12 cellular contexts compared by ENCODE assay signal in genomic region chr21:43778469-43779335, GRCh38. TPM values are rescaled to one million over a fixed set of nuclear protein-coding genes. Genes with fewer than 3 reads are reported as not detected.
DNase-seq lines count a peak whose midpoint lies in the region; ATAC-seq and TF ChIP-seq lines count a peak whose summit lies in the region.
"Had no signal": no experiment of that assay in that cellular context is flagged by ENCODE, and none has a peak within 500 bp of the region (broad histone marks: within the 10 kb centered on the region; RNA-seq: fewer than 3 reads in every experiment).

No MANE protein-coding gene starts in this region.

- no peak for TF ChIP-seq POLR2A in stomach (IDR thresholded peaks at IDR 0.05)

- TF ChIP-seq CTCF in Caco-2 (IDR thresholded peaks at IDR 0.05; ENCODE audit: insufficient read depth in 1 of 2, low read depth in 1 of 2, low read length in 1 of 2, severe bottlenecking in 1 of 2, unreplicated experiment in 1 of 2), result no peak
- no peak for TF ChIP-seq CTCF in smooth muscle cell (IDR thresholded peaks at IDR 0.05; ENCODE audit: borderline replicate concordance, insufficient read depth, poor library complexity, severe bottlenecking)
- TF ChIP-seq CTCF in stomach (IDR thresholded peaks at IDR 0.05), result no peak

- no peak for TF ChIP-seq EP300 in stomach (IDR thresholded peaks at IDR 0.05)

- H3K27ac ChIP-seq in KOPT-K1 (ENCODE audit: low read depth, low read length, poor library complexity, severe bottlenecking) (peak overlapping the region; percentile 91), smooth muscle cell (ENCODE audit: low read depth) (no peak overlapping the region), stomach (no peak overlapping the region)
- peak overlapping the region; percentile 41 for H3K27ac ChIP-seq in naive thymus-derived CD4-positive, alpha-beta T cell (ENCODE audit: low read depth, low read length)

- H3K36me3 ChIP-seq in Caco-2 (ENCODE audit: control insufficient read depth, insufficient read depth, low read length) (peaks cover 2% of the 10 kb centered on the region), KOPT-K1 (ENCODE audit: insufficient read depth, low read length) (peaks cover 12% of the 10 kb centered on the region; the same call in 1 of the 2 replicates), smooth muscle cell (ENCODE audit: low read depth) (no peaks in the 10 kb centered on the region), stomach (peaks cover 4 to 10% (median 9%) of the 10 kb centered on the region in 4 donors)
- peaks cover 0 to 7% (median 0%) of the 10 kb centered on the region in 3 experiments for H3K36me3 ChIP-seq in naive thymus-derived CD4-positive, alpha-beta T cell (ENCODE audit: control insufficient read depth in 2 of 3, insufficient read depth in 3 of 3, low read length in 3 of 3)

- peaks cover 17% of the 10 kb centered on the region for H3K4me1 ChIP-seq in Caco-2
- peaks cover 11 to 18% of the 10 kb centered on the region in 2 donors for H3K4me1 ChIP-seq in naive thymus-derived CD4-positive, alpha-beta T cell (ENCODE audit: control insufficient read depth in 2 of 2, insufficient read depth in 2 of 2, low read length in 2 of 2)
- H3K4me1 ChIP-seq in smooth muscle cell (ENCODE audit: low read depth), result peaks cover 6% of the 10 kb centered on the region
- peaks cover 13 to 45% (median 23%) of the 10 kb centered on the region in 4 donors for H3K4me1 ChIP-seq in stomach

- H3K9me3 Mint-ChIP-seq in Caco-2 (ENCODE audit: unreplicated experiment), result no peaks in the 10 kb centered on the region
- no peaks in the 10 kb centered on the region for H3K9me3 Mint-ChIP-seq in activated T-helper 2 cell treated with anti-CD3 and anti-CD28 coated beads, Interferon-gamma antibody, Interleukin-2, Interleukin-4, amounts not matched to agents 10 μg/mL and 5 μg/mL and 100 μg/mL, durations not matched to agents 14 hours and 24 hours and 36 hours
- no peaks in the 10 kb centered on the region for H3K9me3 Mint-ChIP-seq in naive thymus-derived CD4-positive, alpha-beta T cell

- ATAC-seq in naive thymus-derived CD4-positive, alpha-beta T cell, result peak; percentile 32
- no peak for ATAC-seq in GM21381 (IDR thresholded peaks at IDR 0.05; ENCODE audit: unreplicated experiment)

- POLR2A ChIA-PET in Caco-2 (lab: Charles Lee), result no interaction called here
- POLR2A ChIA-PET in naive thymus-derived CD4-positive, alpha-beta T cell (lab: Charles Lee), result interaction anchor here (0.6 kb wide), 1 partner anchor 1299 kb away, joined by 3 read pairs; no protein-coding TSS in a partner anchor

- no peaks in the 10 kb centered on the region for H3K27me3 ChIP-seq in Caco-2 (replicated peaks; ENCODE audit: control insufficient read depth, insufficient read depth, low read length)
- no peaks in the 10 kb centered on the region for H3K27me3 ChIP-seq in naive thymus-derived CD4-positive, alpha-beta T cell (ENCODE audit: control insufficient read depth in 2 of 2, insufficient read depth in 2 of 2, low read length in 2 of 2)
- no peaks in the 10 kb centered on the region for H3K27me3 ChIP-seq in smooth muscle cell (ENCODE audit: low read depth)
- no peaks in the 10 kb centered on the region for H3K27me3 ChIP-seq in stomach

- H3K4me1 Mint-ChIP-seq in Caco-2 (ENCODE audit: low read depth, unreplicated experiment), result peaks cover 7% of the 10 kb centered on the region
- peaks cover 53% of the 10 kb centered on the region for H3K4me1 Mint-ChIP-seq in activated T-helper 2 cell treated with anti-CD3 and anti-CD28 coated beads, Interferon-gamma antibody, Interleukin-2, Interleukin-4, amounts not matched to agents 10 μg/mL and 5 μg/mL and 100 μg/mL, durations not matched to agents 14 hours and 24 hours and 36 hours (ENCODE audit: low read depth)
- H3K4me1 Mint-ChIP-seq in naive thymus-derived CD4-positive, alpha-beta T cell, result peaks cover 23 to 62% (median 34%) of the 10 kb centered on the region in 7 donors

- H3K36me3 Mint-ChIP-seq in Caco-2 (ENCODE audit: insufficient read depth, unreplicated experiment), result peaks cover 20% of the 10 kb centered on the region
- H3K36me3 Mint-ChIP-seq in activated T-helper 2 cell treated with anti-CD3 and anti-CD28 coated beads, Interferon-gamma antibody, Interleukin-2, Interleukin-4, amounts not matched to agents 10 μg/mL and 5 μg/mL and 100 μg/mL, durations not matched to agents 14 hours and 24 hours and 36 hours (ENCODE audit: low read depth), result peaks cover 15% of the 10 kb centered on the region
- H3K36me3 Mint-ChIP-seq in naive thymus-derived CD4-positive, alpha-beta T cell, result peaks cover 0 to 11% (median 4%) of the 10 kb centered on the region in 5 donors

- no peak overlapping the region for H3K4me3 Mint-ChIP-seq in Caco-2 (ENCODE audit: unreplicated experiment)
- H3K4me3 Mint-ChIP-seq in activated T-helper 2 cell treated with anti-CD3 and anti-CD28 coated beads, Interferon-gamma antibody, Interleukin-2, Interleukin-4, amounts not matched to agents 10 μg/mL and 5 μg/mL and 100 μg/mL, durations not matched to agents 14 hours and 24 hours and 36 hours (ENCODE audit: low read depth), result peak overlapping the region; percentile 66
- H3K4me3 Mint-ChIP-seq in naive thymus-derived CD4-positive, alpha-beta T cell, result peak overlapping the region; percentile 59 to 89 (median 70)

- no peaks in the 10 kb centered on the region for H3K27me3 Mint-ChIP-seq in Caco-2 (ENCODE audit: insufficient read depth, unreplicated experiment)
- H3K27me3 Mint-ChIP-seq in activated T-helper 2 cell treated with anti-CD3 and anti-CD28 coated beads, Interferon-gamma antibody, Interleukin-2, Interleukin-4, amounts not matched to agents 10 μg/mL and 5 μg/mL and 100 μg/mL, durations not matched to agents 14 hours and 24 hours and 36 hours (ENCODE audit: low read depth), result no peaks in the 10 kb centered on the region
- H3K27me3 Mint-ChIP-seq in naive thymus-derived CD4-positive, alpha-beta T cell, result no peaks in the 10 kb centered on the region

- peaks cover 15% of the 10 kb centered on the region for H3K79me2 ChIP-seq in smooth muscle cell (ENCODE audit: low read depth)

- no peak overlapping the region for H3K4me2 ChIP-seq in smooth muscle cell
- H3K4me2 ChIP-seq: SK-N-SH had no signal

- 61% methylated on average over 20 of the region's 20 CpGs for WGBS in smooth muscle cell (ENCODE audit: low lambda C conversion rate)
- 42 to 62% (median 49%) methylated on average over 20 of the region's 20 CpGs for WGBS in stomach, 5 donors

- intact Hi-C loops in Caco-2 (cut with micrococcal nuclease; ENCODE audit: unreplicated experiment), result no loop called here
- intact Hi-C loops in activated T-helper 2 cell treated with anti-CD3 and anti-CD28 coated beads, Interferon-gamma antibody, Interleukin-2, Interleukin-4, amounts not matched to agents 10 μg/mL and 5 μg/mL and 100 μg/mL, durations not matched to agents 14 hours and 24 hours and 36 hours (cut with micrococcal nuclease), result no loop called here
- intact Hi-C loops in naive thymus-derived CD4-positive, alpha-beta T cell (cut with micrococcal nuclease), result loop anchor here in 1 of 2 donors (5.0 to 10.0 kb wide), 2 partner anchors 51 to 114 kb away; no protein-coding TSS in a partner anchor
- intact Hi-C loops in stomach (cut with DNase I; ENCODE audit: low total_unique reads), result no loop called here

- CTCF ChIA-PET in Caco-2 (lab: Charles Lee), result no interaction called here
- CTCF ChIA-PET in naive thymus-derived CD4-positive, alpha-beta T cell (lab: Charles Lee), result no interaction called here

- no peaks in the 10 kb centered on the region for H3K9me3 ChIP-seq in Caco-2
- no peaks in the 10 kb centered on the region for H3K9me3 ChIP-seq in KOPT-K1 (ENCODE audit: insufficient read depth, low read length, poor library complexity, severe bottlenecking)
- H3K9me3 ChIP-seq in naive thymus-derived CD4-positive, alpha-beta T cell (ENCODE audit: control insufficient read depth in 2 of 3, low read length in 3 of 3), result no peaks in the 10 kb centered on the region
- no peaks in the 10 kb centered on the region for H3K9me3 ChIP-seq in smooth muscle cell (replicated peaks; ENCODE audit: low read depth)
- H3K9me3 ChIP-seq in stomach, result no peaks in the 10 kb centered on the region
- H3K9me3 ChIP-seq: SK-N-SH had no signal

- DNase-seq in Caco-2, result no peak
- DNase-seq in activated T-helper 2 cell treated with anti-CD3 and anti-CD28 coated beads, Interferon-gamma antibody, Interleukin-2, Interleukin-4, amounts not matched to agents 10 μg/mL and 5 μg/mL and 100 μg/mL, durations not matched to agents 14 hours and 24 hours and 36 hours (ENCODE audit: low spot score), result peak; percentile 26
- peak in 1 of 9 donors; percentile 28 for DNase-seq in naive thymus-derived CD4-positive, alpha-beta T cell
- no peak for DNase-seq in smooth muscle cell (lab: John Stamatoyannopoulos, UW; ENCODE audit: unreplicated experiment)
- DNase-seq in DMS 273 (lab: John Stamatoyannopoulos, UW; ENCODE audit: unreplicated experiment), result no peak
- DNase-seq in stomach, result no peak
- DNase-seq: activated gamma-delta T cell, GOT3, NCI-H1092, SK-N-SH had no signal

- no peak overlapping the region for H3K9ac ChIP-seq in smooth muscle cell (ENCODE audit: low read depth)
- H3K9ac ChIP-seq: SK-N-SH had no signal

- H4K20me1 ChIP-seq in smooth muscle cell (ENCODE audit: low read depth), result peaks cover 17% of the 10 kb centered on the region

- H2AFZ ChIP-seq in smooth muscle cell (ENCODE audit: low read depth), result no peak overlapping the region

- H3K4me3 ChIP-seq in Caco-2 (ENCODE audit: low read depth, low read length) (no peak overlapping the region), smooth muscle cell (no peak overlapping the region), stomach (no peak overlapping the region)
- no peak overlapping the region for H3K4me3 ChIP-seq in naive thymus-derived CD4-positive, alpha-beta T cell (ENCODE audit: low read length)

- BruUV-seq in Caco-2 (replicated peaks; lab: Mats Ljungman, UMichigan), result no TSS peak

- peaks cover under 1% of the 10 kb centered on the region for H3F3A ChIP-seq in smooth muscle cell (ENCODE audit: low read depth)

- peak overlapping the region; percentile 49 for H3K27ac Mint-ChIP-seq in Caco-2 (ENCODE audit: unreplicated experiment)
- H3K27ac Mint-ChIP-seq in activated T-helper 2 cell treated with anti-CD3 and anti-CD28 coated beads, Interferon-gamma antibody, Interleukin-2, Interleukin-4, amounts not matched to agents 10 μg/mL and 5 μg/mL and 100 μg/mL, durations not matched to agents 14 hours and 24 hours and 36 hours, result peak overlapping the region; percentile 96
- peak overlapping the region; percentile 3 to 96 (median 57) for H3K27ac Mint-ChIP-seq in naive thymus-derived CD4-positive, alpha-beta T cell

RNA-seq across cellular contexts. Expression of gene CSTB, which starts 2.6 kb away (rescaled TPM):
- total RNA-seq in Caco-2 (2022) (49.9 and 50.0 TPM in 2 replicates), smooth muscle cell (22.2 and 29.9 TPM in 2 replicates), stomach (10 to 100 TPM in 3 of 5 donors, 1 to 10 TPM in 1, under 1 TPM in 1; 0.58 to 36.4 (median 13.0) TPM)
- total RNA-seq in activated T-helper 2 cell treated with anti-CD3 and anti-CD28 coated beads, Interferon-gamma antibody, Interleukin-2, Interleukin-4, amounts not matched to agents 10 μg/mL and 5 μg/mL and 100 μg/mL, durations not matched to agents 14 hours and 24 hours and 36 hours, result 55.8 TPM in 2 replicates
- total RNA-seq in naive thymus-derived CD4-positive, alpha-beta T cell, result 10 to 100 TPM; 14.7 to 66.5 (median 36.6) TPM
- polyA plus RNA-seq in naive thymus-derived CD4-positive, alpha-beta T cell, result 10 to 100 TPM; 52.2 to 59.7 TPM
- polyA plus RNA-seq in smooth muscle cell (74.0 and 97.6 TPM in 2 replicates), stomach (100 to 1,000 TPM in 1 of 3 donors, 10 to 100 TPM in 2; 82.5 to 403 (median 97.0) TPM)

RNA-seq across cellular contexts. Expression of gene RRP1, which starts 10.7 kb away (rescaled TPM):
- total RNA-seq in Caco-2 (2022) (51.6 and 52.8 TPM in 2 replicates), smooth muscle cell (8.7 and 11.3 TPM in 2 replicates), stomach (10 to 100 TPM; 11.9 to 25.6 (median 18.2) TPM)
- 67.1 and 71.7 TPM in 2 replicates for total RNA-seq in activated T-helper 2 cell treated with anti-CD3 and anti-CD28 coated beads, Interferon-gamma antibody, Interleukin-2, Interleukin-4, amounts not matched to agents 10 μg/mL and 5 μg/mL and 100 μg/mL, durations not matched to agents 14 hours and 24 hours and 36 hours
- total RNA-seq in naive thymus-derived CD4-positive, alpha-beta T cell, result 10 to 100 TPM; 24.2 to 33.1 (median 28.8) TPM
- polyA plus RNA-seq in naive thymus-derived CD4-positive, alpha-beta T cell, result 10 to 100 TPM; 10.1 to 21.8 TPM
- polyA plus RNA-seq in smooth muscle cell (17.5 and 23.7 TPM in 2 replicates), stomach (10 to 100 TPM; 10.6 to 17.2 (median 15.6) TPM)

RNA-seq across cellular contexts. Expression of gene PDXK, which starts 59.8 kb away (rescaled TPM):
- 275 and 276 TPM in 2 replicates for total RNA-seq in Caco-2 (2022)
- 124 and 136 TPM in 2 replicates for total RNA-seq in activated T-helper 2 cell treated with anti-CD3 and anti-CD28 coated beads, Interferon-gamma antibody, Interleukin-2, Interleukin-4, amounts not matched to agents 10 μg/mL and 5 μg/mL and 100 μg/mL, durations not matched to agents 14 hours and 24 hours and 36 hours
- 100 to 1,000 TPM in 1 of 5 experiments, 10 to 100 TPM in 4; 71.1 to 103 (median 97.0) TPM for total RNA-seq in naive thymus-derived CD4-positive, alpha-beta T cell
- polyA plus RNA-seq in naive thymus-derived CD4-positive, alpha-beta T cell, result 10 to 100 TPM; 27.8 to 40.3 TPM
- 84.3 and 92.6 TPM in 2 replicates for total RNA-seq in smooth muscle cell
- polyA plus RNA-seq in smooth muscle cell, result 184 and 194 TPM in 2 replicates
- 100 to 1,000 TPM in 1 of 5 donors, 10 to 100 TPM in 4; 41.9 to 139 (median 57.5) TPM for total RNA-seq in stomach
- polyA plus RNA-seq in stomach, result 10 to 100 TPM; 36.7 to 53.1 (median 51.5) TPM

Comparison
In these comparisons a context has a peak if more than half of its experiments do, and no peak if none do; other contexts are left out.
1. H3K27ac ChIP-seq: peak in KOPT-K1 (single experiment) and naive thymus-derived CD4-positive, alpha-beta T cell (single experiment); none in smooth muscle cell (single experiment) and stomach (0 of 5).
2. Peak in every context shown above with its lines, with median percentiles within 50 percentile points of each other: H3K27ac Mint-ChIP-seq.